In the genomic region with DNA sequence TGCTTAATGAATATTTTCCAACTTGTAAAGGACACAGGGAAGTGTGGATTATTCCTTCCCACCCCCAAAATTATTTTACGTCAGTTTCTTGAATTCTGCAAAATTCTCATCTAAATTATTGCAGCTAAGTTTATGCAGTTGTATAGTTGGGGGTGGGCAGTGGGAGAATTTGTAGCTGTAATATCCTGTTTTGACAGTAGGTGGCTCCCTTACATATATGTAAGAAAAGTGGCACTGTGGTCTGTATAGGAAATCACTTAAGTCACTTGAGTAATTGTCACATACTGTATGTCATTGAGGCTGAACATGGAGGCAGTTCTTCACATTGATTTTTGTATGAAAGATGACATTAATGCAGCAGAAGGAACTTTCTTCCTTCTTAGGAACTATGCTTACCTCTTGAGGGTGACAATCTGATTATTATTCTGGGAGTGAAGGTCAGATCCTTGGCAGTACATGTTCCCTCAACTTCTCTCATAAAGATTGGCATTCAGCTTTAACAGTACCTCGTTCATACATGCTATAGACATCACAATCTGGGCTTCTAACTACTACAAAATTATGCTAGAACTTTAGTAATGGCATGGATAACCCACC, we compare ENCODE assay signal across 8 cellular contexts. TPM values are rescaled to one million over a fixed set of nuclear protein-coding genes. Genes with fewer than 3 reads are reported as not detected.
A peak's percentile ranks its signal among the peaks of the same experiment; 100 is the strongest.
DNase-seq lines count a peak whose midpoint lies in the region; ATAC-seq and TF ChIP-seq lines count a peak whose summit lies in the region.

No MANE protein-coding gene starts in this region.

- H3K9me3 ChIP-seq in lung (ENCODE audit: control insufficient read depth in 2 of 2, insufficient read depth in 1 of 2, low read length in 1 of 2) (no peaks in the 10 kb centered on the region), suprapubic skin (no peaks in the 10 kb centered on the region)

- H3K27ac ChIP-seq in lung (ENCODE audit: low read depth in 1 of 2, low read length in 1 of 2) (no peak overlapping the region), suprapubic skin (no peak overlapping the region)

- ATAC-seq in GM18502 (IDR thresholded peaks at IDR 0.05; ENCODE audit: poor library complexity, unreplicated experiment) = peak; percentile 77
- ATAC-seq in HG02938 (IDR thresholded peaks at IDR 0.05; ENCODE audit: unreplicated experiment) = peak; percentile 80
- ATAC-seq in T-cell (replicated peaks in 1 of 4) = peak; percentile 82 to 87 (median 85)
- ATAC-seq in lung (ENCODE audit: insufficient read depth, low FRiP score) = peak; percentile 87

- POLR2A ChIA-PET in T-cell (lab: Charles Lee) = interaction anchor here in 1 of 2 donors (0.6 kb wide), 1 partner anchor 123 kb away, joined by 4 read pairs; no protein-coding TSS in a partner anchor

- no peak for TF ChIP-seq EP300 in suprapubic skin (IDR thresholded peaks at IDR 0.05)

- H3K4me3 Mint-ChIP-seq in T-cell = no peak overlapping the region

- H3K4me1 ChIP-seq in lung (ENCODE audit: control insufficient read depth in 2 of 2, insufficient read depth in 2 of 2, low read length in 2 of 2) = no peaks in the 10 kb centered on the region
- no peaks in the 10 kb centered on the region for H3K4me1 ChIP-seq in suprapubic skin

- H3K27ac Mint-ChIP-seq in T-cell = no peak overlapping the region

- H3K36me3 ChIP-seq in lung (ENCODE audit: control insufficient read depth in 2 of 2, insufficient read depth in 2 of 2, low read length in 2 of 2) = no peaks in the 10 kb centered on the region
- no peaks in the 10 kb centered on the region for H3K36me3 ChIP-seq in suprapubic skin

- CTCF ChIA-PET in T-cell (lab: Charles Lee) = interaction anchor here (0.5 to 2.5 kb wide), 25 partner anchors 8 to 1525 kb away, joined by 3 to 18 read pairs (median 4); a partner anchor contains a TSS

- TF ChIP-seq CTCF in lung (IDR thresholded peaks at IDR 0.05; ENCODE audit: control extremely low read depth, extremely low read depth) (peak; percentile 65), suprapubic skin (IDR thresholded peaks at IDR 0.05) (peak; percentile 60 to 76)

- TF ChIP-seq POLR2A in suprapubic skin (IDR thresholded peaks at IDR 0.05) = no peak

- H3K4me3 ChIP-seq in lung = no peak overlapping the region
- no peak overlapping the region for H3K4me3 ChIP-seq in suprapubic skin

- H3K27me3 ChIP-seq in lung (ENCODE audit: control insufficient read depth, insufficient read depth) = no peaks in the 10 kb centered on the region
- H3K27me3 ChIP-seq in suprapubic skin = no peaks in the 10 kb centered on the region

- DNase-seq in AG08395 (ENCODE audit: low spot score) = peak; percentile 53
- DNase-seq in NCI-H187 (lab: John Stamatoyannopoulos, UW) = peak; percentile 1 to 34
- peak in 19 of 34 experiments; percentile 1 to 54 (median 22) for DNase-seq in T-cell
- peak; percentile 68 for DNase-seq in dedifferentiated amniotic fluid mesenchymal stem cell (ENCODE audit: extremely low spot score)
- no peak for DNase-seq in lung (ENCODE audit: low spot score)
- no peak for DNase-seq in suprapubic skin (ENCODE audit: low spot score in 2 of 2)

- no peaks in the 10 kb centered on the region for H3K36me3 Mint-ChIP-seq in T-cell

- WGBS in lung, 2 donors = 8 to 10% methylated on average over 2 of the region's 2 CpGs
- 8% methylated on average over 2 of the region's 2 CpGs for WGBS in suprapubic skin

- H3K4me1 Mint-ChIP-seq in T-cell = peaks cover 0 to 2% (median 1%) of the 10 kb centered on the region in 3 donors

- H3K27me3 Mint-ChIP-seq in T-cell = no peaks in the 10 kb centered on the region

- H3K9me3 Mint-ChIP-seq in T-cell = no peaks in the 10 kb centered on the region

RNA-seq across cellular contexts. Expression of a gene that starts 14.6 kb away (rescaled TPM):
- total RNA-seq in T-cell (under 1 TPM in 1 of 5 donors, not detected in 4; 0.35 TPM), lung (10 to 100 TPM; 10.9 to 15.0 TPM), suprapubic skin (under 1 TPM in 2 of 4 donors, not detected in 2; 0.21 to 0.85 TPM)
- polyA plus RNA-seq in lung = 1 to 10 TPM; 2.3 to 5.0 TPM

RNA-seq across cellular contexts. Expression of a gene that starts 48.5 kb away (rescaled TPM):
- total RNA-seq in T-cell (1 to 10 TPM; 2.6 to 4.5 (median 3.3) TPM), lung (10 to 100 TPM in 1 of 2 donors, 1 to 10 TPM in 1; 2.4 to 11.5 TPM), suprapubic skin (10 to 100 TPM in 1 of 4 donors, 1 to 10 TPM in 3; 1.9 to 10.1 (median 3.0) TPM)
- polyA plus RNA-seq in lung = under 1 TPM; 0.21 to 0.87 TPM

Comparison
In these comparisons a context has a peak if more than half of its experiments do, and no peak if none do; other contexts are left out.
1. DNase-seq: peak in AG08395 (single experiment), NCI-H187 (2 of 2), T-cell (19 of 34) and dedifferentiated amniotic fluid mesenchymal stem cell (single experiment); none in lung (single experiment) and suprapubic skin (0 of 2).
2. RNA of a gene that starts 14.6 kb away (total RNA-seq): 10.9 to 15.0 TPM in lung; 0.21 to 0.85 TPM in suprapubic skin and 0.35 TPM in T-cell; every median in the first group is over 4 times any median in the second.
3. Peak in every context shown above with its lines, with median percentiles within 50 percentile points of each other: ATAC-seq.